In the genomic region with DNA sequence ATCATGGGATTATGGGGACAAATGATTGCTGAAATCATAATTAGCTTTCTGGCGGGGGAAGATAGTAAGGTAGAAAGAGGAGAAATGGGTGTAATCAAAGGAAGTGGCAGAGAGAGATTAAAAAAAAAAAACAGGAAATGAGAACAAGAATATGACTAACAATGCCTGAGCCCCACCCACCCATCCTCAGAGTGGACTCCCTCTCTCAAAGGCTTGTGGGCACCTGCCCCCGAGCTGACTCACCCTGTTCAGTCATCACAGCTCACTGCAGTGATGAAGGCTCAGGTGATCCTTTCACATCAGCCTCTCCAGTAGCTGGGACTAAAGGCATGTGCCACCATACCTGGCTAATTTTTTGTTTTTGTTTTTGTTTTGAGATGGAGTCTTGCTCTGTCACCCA, we compare ENCODE assay signal across 1 cellular context.
TF ChIP-seq lines count a peak whose summit lies in the region.

No MANE protein-coding gene starts in this region.

TF ChIP-seq in GM12878, 131 proteins besides CTCF, POLR2A, EP300 and RAD21 (continued from another document and continues in another):
- TF ChIP-seq ZBTB11 (CRISPR knock-in tag; IDR thresholded peaks at IDR 0.05), result no peak
- TF ChIP-seq SMARCA5 (IDR thresholded peaks at IDR 0.05), result no peak
- TF ChIP-seq RFX5 (IDR thresholded peaks at IDR 0.05; ENCODE audit: low read depth, low read length), result no peak
- TF ChIP-seq POLR2AphosphoS2 (IDR thresholded peaks at IDR 0.05; ENCODE audit: low read depth, low read length), result no peak
- TF ChIP-seq ZBTB4 (CRISPR knock-in tag; IDR thresholded peaks at IDR 0.05), result no peak
- no peak for TF ChIP-seq RCOR1 (conservative IDR thresholded peaks at IDR 0.05; ENCODE audit: low read depth, low read length)
- TF ChIP-seq, protein P1, sequence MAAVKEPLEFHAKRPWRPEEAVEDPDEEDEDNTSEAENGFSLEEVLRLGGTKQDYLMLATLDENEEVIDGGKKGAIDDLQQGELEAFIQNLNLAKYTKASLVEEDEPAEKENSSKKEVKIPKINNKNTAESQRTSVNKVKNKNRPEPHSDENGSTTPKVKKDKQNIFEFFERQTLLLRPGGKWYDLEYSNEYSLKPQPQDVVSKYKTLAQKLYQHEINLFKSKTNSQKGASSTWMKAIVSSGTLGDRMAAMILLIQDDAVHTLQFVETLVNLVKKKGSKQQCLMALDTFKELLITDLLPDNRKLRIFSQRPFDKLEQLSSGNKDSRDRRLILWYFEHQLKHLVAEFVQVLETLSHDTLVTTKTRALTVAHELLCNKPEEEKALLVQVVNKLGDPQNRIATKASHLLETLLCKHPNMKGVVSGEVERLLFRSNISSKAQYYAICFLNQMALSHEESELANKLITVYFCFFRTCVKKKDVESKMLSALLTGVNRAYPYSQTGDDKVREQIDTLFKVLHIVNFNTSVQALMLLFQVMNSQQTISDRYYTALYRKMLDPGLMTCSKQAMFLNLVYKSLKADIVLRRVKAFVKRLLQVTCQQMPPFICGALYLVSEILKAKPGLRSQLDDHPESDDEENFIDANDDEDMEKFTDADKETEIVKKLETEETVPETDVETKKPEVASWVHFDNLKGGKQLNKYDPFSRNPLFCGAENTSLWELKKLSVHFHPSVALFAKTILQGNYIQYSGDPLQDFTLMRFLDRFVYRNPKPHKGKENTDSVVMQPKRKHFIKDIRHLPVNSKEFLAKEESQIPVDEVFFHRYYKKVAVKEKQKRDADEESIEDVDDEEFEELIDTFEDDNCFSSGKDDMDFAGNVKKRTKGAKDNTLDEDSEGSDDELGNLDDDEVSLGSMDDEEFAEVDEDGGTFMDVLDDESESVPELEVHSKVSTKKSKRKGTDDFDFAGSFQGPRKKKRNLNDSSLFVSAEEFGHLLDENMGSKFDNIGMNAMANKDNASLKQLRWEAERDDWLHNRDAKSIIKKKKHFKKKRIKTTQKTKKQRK (IDR thresholded peaks at IDR 0.05; ENCODE audit: low read depth, low read length), result no peak
- TF ChIP-seq, protein P2, sequence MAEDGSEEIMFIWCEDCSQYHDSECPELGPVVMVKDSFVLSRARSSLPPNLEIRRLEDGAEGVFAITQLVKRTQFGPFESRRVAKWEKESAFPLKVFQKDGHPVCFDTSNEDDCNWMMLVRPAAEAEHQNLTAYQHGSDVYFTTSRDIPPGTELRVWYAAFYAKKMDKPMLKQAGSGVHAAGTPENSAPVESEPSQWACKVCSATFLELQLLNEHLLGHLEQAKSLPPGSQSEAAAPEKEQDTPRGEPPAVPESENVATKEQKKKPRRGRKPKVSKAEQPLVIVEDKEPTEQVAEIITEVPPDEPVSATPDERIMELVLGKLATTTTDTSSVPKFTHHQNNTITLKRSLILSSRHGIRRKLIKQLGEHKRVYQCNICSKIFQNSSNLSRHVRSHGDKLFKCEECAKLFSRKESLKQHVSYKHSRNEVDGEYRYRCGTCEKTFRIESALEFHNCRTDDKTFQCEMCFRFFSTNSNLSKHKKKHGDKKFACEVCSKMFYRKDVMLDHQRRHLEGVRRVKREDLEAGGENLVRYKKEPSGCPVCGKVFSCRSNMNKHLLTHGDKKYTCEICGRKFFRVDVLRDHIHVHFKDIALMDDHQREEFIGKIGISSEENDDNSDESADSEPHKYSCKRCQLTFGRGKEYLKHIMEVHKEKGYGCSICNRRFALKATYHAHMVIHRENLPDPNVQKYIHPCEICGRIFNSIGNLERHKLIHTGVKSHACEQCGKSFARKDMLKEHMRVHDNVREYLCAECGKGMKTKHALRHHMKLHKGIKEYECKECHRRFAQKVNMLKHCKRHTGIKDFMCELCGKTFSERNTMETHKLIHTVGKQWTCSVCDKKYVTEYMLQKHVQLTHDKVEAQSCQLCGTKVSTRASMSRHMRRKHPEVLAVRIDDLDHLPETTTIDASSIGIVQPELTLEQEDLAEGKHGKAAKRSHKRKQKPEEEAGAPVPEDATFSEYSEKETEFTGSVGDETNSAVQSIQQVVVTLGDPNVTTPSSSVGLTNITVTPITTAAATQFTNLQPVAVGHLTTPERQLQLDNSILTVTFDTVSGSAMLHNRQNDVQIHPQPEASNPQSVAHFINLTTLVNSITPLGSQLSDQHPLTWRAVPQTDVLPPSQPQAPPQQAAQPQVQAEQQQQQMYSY (CRISPR knock-in tag; IDR thresholded peaks at IDR 0.05), result no peak
- no peak for TF ChIP-seq ZSCAN29 (IDR thresholded peaks at IDR 0.05)
- peak; percentile 65; the same call in 1 of the 2 replicates for TF ChIP-seq CREM (IDR thresholded peaks at IDR 0.05; ENCODE audit: low read depth)
- no peak for TF ChIP-seq RB1 (IDR thresholded peaks at IDR 0.05; ENCODE audit: borderline replicate concordance)
- TF ChIP-seq SP1 (IDR thresholded peaks at IDR 0.05; ENCODE audit: low read depth, low read length), result peak; percentile 48
- TF ChIP-seq EZH2 (IDR thresholded peaks at IDR 0.05; ENCODE audit: borderline replicate concordance, control insufficient read depth, low read depth, low read length), result no peak
- no peak for TF ChIP-seq RBBP5 (conservative IDR thresholded peaks at IDR 0.05)
- TF ChIP-seq, protein P3, sequence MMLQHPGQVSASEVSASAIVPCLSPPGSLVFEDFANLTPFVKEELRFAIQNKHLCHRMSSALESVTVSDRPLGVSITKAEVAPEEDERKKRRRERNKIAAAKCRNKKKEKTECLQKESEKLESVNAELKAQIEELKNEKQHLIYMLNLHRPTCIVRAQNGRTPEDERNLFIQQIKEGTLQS (IDR thresholded peaks at IDR 0.05; ENCODE audit: borderline replicate concordance, extremely low read depth, low read depth, low read length), result no peak
- TF ChIP-seq ATF2 (IDR thresholded peaks at IDR 0.05; ENCODE audit: low read length), result peak; percentile 43; the same call in 1 of the 2 replicates
- no peak for TF ChIP-seq STAT3 (IDR thresholded peaks at IDR 0.05; ENCODE audit: low read depth, low read length)
- TF ChIP-seq SPI1 (IDR thresholded peaks at IDR 0.05; ENCODE audit: borderline replicate concordance, insufficient read depth, low read depth, low read length), result peak; percentile 94
- TF ChIP-seq SIN3A (IDR thresholded peaks at IDR 0.05; ENCODE audit: low read depth, low read length), result no peak
- TF ChIP-seq JUND (IDR thresholded peaks at IDR 0.05; ENCODE audit: low read depth, low read length), result peak; percentile 43; the same call in 1 of the 2 replicates
- no peak for TF ChIP-seq ZNF207 (IDR thresholded peaks at IDR 0.05; ENCODE audit: borderline replicate concordance)
- TF ChIP-seq USF1 (IDR thresholded peaks at IDR 0.05; ENCODE audit: borderline replicate concordance, extremely low read length, insufficient read depth, low read depth, low read length), result no peak
- TF ChIP-seq ZNF687 (IDR thresholded peaks at IDR 0.05), result no peak
- no peak for TF ChIP-seq SMC3 (IDR thresholded peaks at IDR 0.05; ENCODE audit: borderline replicate concordance, low read length)
- TF ChIP-seq BACH1 (IDR thresholded peaks at IDR 0.05; ENCODE audit: borderline replicate concordance), result peak; percentile 49; the same call in 1 of the 2 replicates
- TF ChIP-seq MEF2B (IDR thresholded peaks at IDR 0.05; ENCODE audit: partially characterized antibody, poor library complexity, severe bottlenecking), result no peak
- TF ChIP-seq NRF1 (conservative IDR thresholded peaks at IDR 0.05; ENCODE audit: low read depth, low read length), result no peak
- TF ChIP-seq, protein P4, sequence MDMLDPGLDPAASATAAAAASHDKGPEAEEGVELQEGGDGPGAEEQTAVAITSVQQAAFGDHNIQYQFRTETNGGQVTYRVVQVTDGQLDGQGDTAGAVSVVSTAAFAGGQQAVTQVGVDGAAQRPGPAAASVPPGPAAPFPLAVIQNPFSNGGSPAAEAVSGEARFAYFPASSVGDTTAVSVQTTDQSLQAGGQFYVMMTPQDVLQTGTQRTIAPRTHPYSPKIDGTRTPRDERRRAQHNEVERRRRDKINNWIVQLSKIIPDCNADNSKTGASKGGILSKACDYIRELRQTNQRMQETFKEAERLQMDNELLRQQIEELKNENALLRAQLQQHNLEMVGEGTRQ (IDR thresholded peaks at IDR 0.05; ENCODE audit: borderline replicate concordance, low read depth, low read length), result no peak
